11 cellular contexts compared by ENCODE assay signal in genomic region chr14:26276757-26277156, GRCh38.
DNase-seq lines count a peak whose midpoint lies in the region; ATAC-seq and TF ChIP-seq lines count a peak whose summit lies in the region.
"Had no signal": no experiment of that assay in that cellular context is flagged by ENCODE, and none has a peak within 500 bp of the region (broad histone marks: within the 10 kb centered on the region; RNA-seq: fewer than 3 reads in every experiment).

No MANE protein-coding gene starts in this region.

- H3K4me1 ChIP-seq in BE2C: no peaks in the 10 kb centered on the region

- TF ChIP-seq CTCF in BE2C (IDR thresholded peaks at IDR 0.05; ENCODE audit: low read depth, low read length) (0 out of 2 replicates have a peak, but pooled peaks have one; percentile 15), LNCAP (IDR thresholded peaks at IDR 0.05) (peak; percentile 43; the same call in 1 of the 2 replicates), fibroblast of pulmonary artery (IDR thresholded peaks at IDR 0.05; ENCODE audit: low read length, missing control alignments) (peak; percentile 27)

- no peak for DNase-seq in BE2C
- DNase-seq in SHP77 (lab: John Stamatoyannopoulos, UW): peak; percentile 63 to 64
- no peak for DNase-seq in fibroblast of pulmonary artery (ENCODE audit: low read depth)
- no peak for DNase-seq in activated naive CD4-positive, alpha-beta T cell treated with anti-CD3 and anti-CD28 coated beads, Interleukin-2, amount 50 U/mL, for 16 hours
- no peak for DNase-seq in amniotic stem cell (lab: John Stamatoyannopoulos, UW)
- DNase-seq in superior temporal gyrus (ENCODE audit: extremely low spot score): no peak
- DNase-seq: activated CD4-positive, alpha-beta T cell treated with anti-CD3 and anti-CD28 coated beads for 48 hours; activated naive CD4-positive, alpha-beta T cell treated with anti-CD3 and anti-CD28 coated beads for 36 hours had no signal

- no peak for ATAC-seq in GM19351 (IDR thresholded peaks at IDR 0.05; ENCODE audit: unreplicated experiment)
- ATAC-seq: GM12878 had no signal

- H3K27me3 ChIP-seq in BE2C: no peaks in the 10 kb centered on the region

- H3K4me3 ChIP-seq in BE2C (ENCODE audit: low read depth, low read length) (no peak overlapping the region), fibroblast of pulmonary artery (replicated peaks; ENCODE audit: low read depth, low read length) (no peak overlapping the region)
- H3K4me3 ChIP-seq: GM12878 had no signal

- H3K9me3 ChIP-seq in BE2C: no peaks in the 10 kb centered on the region

- H3K36me3 ChIP-seq in BE2C: no peaks in the 10 kb centered on the region

Comparison
In these comparisons a context has a peak if more than half of its experiments do, and no peak if none do; other contexts are left out.
1. DNase-seq: peak in SHP77 (2 of 2); none in BE2C (single experiment), fibroblast of pulmonary artery (single experiment), activated naive CD4-positive, alpha-beta T cell treated with anti-CD3 and anti-CD28 coated beads, Interleukin-2, amount 50 U/mL, for 16 hours (single experiment), amniotic stem cell (single experiment) and superior temporal gyrus (single experiment).
2. Peak in every context shown above with its lines, with median percentiles within 50 percentile points of each other: CTCF ChIP-seq.